Comparison of ENCODE assay signal across 28 cellular contexts in genomic region chr13:27821566-27821965, GRCh38. TPM values are rescaled to one million over a fixed set of nuclear protein-coding genes. Genes with fewer than 3 reads are reported as not detected.
"Had no signal": no experiment of that assay in that cellular context is flagged by ENCODE, and none has a peak within 500 bp of the region (broad histone marks: within the 10 kb centered on the region; RNA-seq: fewer than 3 reads in every experiment).

No MANE protein-coding gene starts in this region.

- H3K4me1 Mint-ChIP-seq: T-helper 17 cell had no signal

- H3K27ac ChIP-seq: body of pancreas, gastrocnemius medialis, heart left ventricle, left lung, tibial artery, uterus, WERI-Rb-1 had no signal

- H3K4me3 ChIP-seq: body of pancreas, gastrocnemius medialis, heart left ventricle, left lung, tibial artery, uterus had no signal

- H3K4me1 ChIP-seq: gastrocnemius medialis, uterus had no signal

- H3K27ac Mint-ChIP-seq: activated CD4-positive, alpha-beta memory T cell treated with anti-CD3 and anti-CD28 coated beads for 36 hours; activated CD4-positive, alpha-beta T cell treated with anti-CD3 and anti-CD28 coated beads for 36 hours; activated naive CD4-positive, alpha-beta T cell treated with anti-CD3 and anti-CD28 coated beads, Interleukin-2, amount 50 U/mL, for 72 hours; naive thymus-derived CD8-positive, alpha-beta T cell; T-helper 17 cell had no signal

- H3K4me3 Mint-ChIP-seq: activated CD4-positive, alpha-beta memory T cell treated with anti-CD3 and anti-CD28 coated beads for 36 hours; activated CD4-positive, alpha-beta T cell treated with anti-CD3 and anti-CD28 coated beads for 36 hours; T-helper 17 cell had no signal

- DNase-seq: activated CD4-positive, alpha-beta memory T cell treated with anti-CD3 and anti-CD28 coated beads for 36 hours; activated CD4-positive, alpha-beta T cell treated with anti-CD3 and anti-CD28 coated beads for 36 hours; activated gamma-delta T cell; activated T-cell treated with anti-CD3 and anti-CD28 coated beads, Interleukin-2, amount 50 U/mL, for 48 hours; amniotic stem cell; body of pancreas; central memory CD4-positive, alpha-beta T cell; cortex of kidney; effector memory CD4-positive, alpha-beta T cell; gastrocnemius medialis; heart left ventricle; kidney; left lung; naive thymus-derived CD8-positive, alpha-beta T cell; nucleus accumbens; posterior cingulate gyrus; retina; stimulated activated CD4-positive, alpha-beta T cell treated with anti-CD3 and anti-CD28 coated beads, Interleukin-15, amount 100 ng/mL, for 24 hours; stimulated activated CD4-positive, alpha-beta T cell treated with anti-CD3 and anti-CD28 coated beads, Interleukin-4, amount 100 ng/mL, for 1 hour; stimulated activated naive CD4-positive, alpha-beta T cell; T-helper 17 cell; tibial artery; uterus; WERI-Rb-1 had no signal

- H3K9me3 Mint-ChIP-seq: activated CD4-positive, alpha-beta memory T cell treated with anti-CD3 and anti-CD28 coated beads for 36 hours; activated naive CD4-positive, alpha-beta T cell treated with anti-CD3 and anti-CD28 coated beads, Interleukin-2, amount 50 U/mL, for 72 hours; naive thymus-derived CD8-positive, alpha-beta T cell had no signal

- H3K9me3 ChIP-seq: body of pancreas, gastrocnemius medialis, heart left ventricle, left lung, tibial artery, uterus had no signal

- H3K36me3 ChIP-seq: gastrocnemius medialis, heart left ventricle, left lung, tibial artery, uterus, WERI-Rb-1 had no signal

- H3K36me3 Mint-ChIP-seq: activated CD4-positive, alpha-beta memory T cell treated with anti-CD3 and anti-CD28 coated beads for 36 hours; activated naive CD4-positive, alpha-beta T cell treated with anti-CD3 and anti-CD28 coated beads, Interleukin-2, amount 50 U/mL, for 72 hours; naive thymus-derived CD8-positive, alpha-beta T cell had no signal

RNA-seq across cellular contexts. Expression of gene GSX1, which starts 29.3 kb away (rescaled TPM):
- total RNA-seq: activated CD4-positive, alpha-beta memory T cell treated with anti-CD3 and anti-CD28 coated beads for 36 hours; activated CD4-positive, alpha-beta T cell treated with anti-CD3 and anti-CD28 coated beads for 36 hours; activated naive CD4-positive, alpha-beta T cell treated with anti-CD3 and anti-CD28 coated beads, Interleukin-2, amount 50 U/mL, for 72 hours; body of pancreas; gastrocnemius medialis; heart left ventricle; kidney; left lung; mucosa of gallbladder; naive thymus-derived CD8-positive, alpha-beta T cell; skeletal muscle tissue; subcutaneous adipose tissue; T-helper 17 cell; uterus had no signal
- polyA plus RNA-seq: heart left ventricle; naive thymus-derived CD8-positive, alpha-beta T cell had no signal
